In the genomic region with DNA sequence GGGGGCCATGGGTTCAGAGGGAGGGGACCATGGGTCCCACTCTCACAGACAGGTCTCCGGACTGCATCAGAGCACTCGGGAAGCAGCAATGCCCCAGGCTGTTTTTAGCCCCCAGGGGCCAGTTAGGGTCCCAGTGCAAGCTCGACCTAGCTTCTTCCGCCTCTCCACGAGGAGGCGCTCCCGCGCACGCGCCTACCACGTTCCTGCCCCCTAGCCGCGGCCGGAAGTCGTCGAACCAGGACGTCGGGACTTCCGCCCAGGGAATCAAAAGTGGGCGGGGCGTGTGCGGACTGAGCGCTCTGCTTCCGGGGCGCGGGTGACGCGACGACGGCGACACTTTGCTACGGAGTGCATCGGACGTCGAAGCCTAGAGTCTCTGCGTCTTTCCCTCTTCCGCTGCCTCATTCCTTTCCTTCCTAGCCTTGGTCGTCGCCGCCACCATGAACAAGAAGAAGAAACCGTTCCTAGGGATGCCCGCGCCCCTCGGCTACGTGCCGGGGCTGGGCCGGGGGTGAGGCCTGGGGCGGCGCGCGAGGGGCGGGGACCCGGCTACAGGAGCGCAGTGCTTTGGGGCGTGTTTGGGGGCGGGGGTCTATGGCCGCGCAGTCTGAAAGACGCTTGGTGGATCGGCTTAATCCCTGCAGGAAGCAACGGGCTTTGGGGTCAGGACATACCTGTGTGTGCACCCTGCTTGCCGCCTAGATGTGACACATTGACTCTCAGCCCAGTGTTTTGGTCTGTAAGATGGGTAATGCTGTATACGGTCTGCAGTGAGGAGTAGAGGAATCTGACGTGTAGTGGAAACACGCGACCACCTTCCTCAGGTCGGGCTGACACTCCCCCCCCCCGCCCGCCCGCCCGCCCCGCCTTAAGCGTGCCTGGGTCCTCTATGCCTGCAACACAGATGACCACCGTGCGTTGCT, we compare ENCODE assay signal across 1 cellular context.
A peak's percentile ranks its signal among the peaks of the same experiment; 100 is the strongest.
TF ChIP-seq lines count a peak whose summit lies in the region.

A gene with protein sequence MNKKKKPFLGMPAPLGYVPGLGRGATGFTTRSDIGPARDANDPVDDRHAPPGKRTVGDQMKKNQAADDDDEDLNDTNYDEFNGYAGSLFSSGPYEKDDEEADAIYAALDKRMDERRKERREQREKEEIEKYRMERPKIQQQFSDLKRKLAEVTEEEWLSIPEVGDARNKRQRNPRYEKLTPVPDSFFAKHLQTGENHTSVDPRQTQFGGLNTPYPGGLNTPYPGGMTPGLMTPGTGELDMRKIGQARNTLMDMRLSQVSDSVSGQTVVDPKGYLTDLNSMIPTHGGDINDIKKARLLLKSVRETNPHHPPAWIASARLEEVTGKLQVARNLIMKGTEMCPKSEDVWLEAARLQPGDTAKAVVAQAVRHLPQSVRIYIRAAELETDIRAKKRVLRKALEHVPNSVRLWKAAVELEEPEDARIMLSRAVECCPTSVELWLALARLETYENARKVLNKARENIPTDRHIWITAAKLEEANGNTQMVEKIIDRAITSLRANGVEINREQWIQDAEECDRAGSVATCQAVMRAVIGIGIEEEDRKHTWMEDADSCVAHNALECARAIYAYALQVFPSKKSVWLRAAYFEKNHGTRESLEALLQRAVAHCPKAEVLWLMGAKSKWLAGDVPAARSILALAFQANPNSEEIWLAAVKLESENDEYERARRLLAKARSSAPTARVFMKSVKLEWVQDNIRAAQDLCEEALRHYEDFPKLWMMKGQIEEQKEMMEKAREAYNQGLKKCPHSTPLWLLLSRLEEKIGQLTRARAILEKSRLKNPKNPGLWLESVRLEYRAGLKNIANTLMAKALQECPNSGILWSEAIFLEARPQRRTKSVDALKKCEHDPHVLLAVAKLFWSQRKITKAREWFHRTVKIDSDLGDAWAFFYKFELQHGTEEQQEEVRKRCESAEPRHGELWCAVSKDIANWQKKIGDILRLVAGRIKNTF (plus strand): TSS at position 327 of the 923 bp plus-strand sequence. CDS start 114 bp downstream, at position 441.

TF ChIP-seq in K562, 482 proteins besides CTCF, POLR2A, EP300 and RAD21 (continued from another document and continues in another):
- TF ChIP-seq, protein P1, sequence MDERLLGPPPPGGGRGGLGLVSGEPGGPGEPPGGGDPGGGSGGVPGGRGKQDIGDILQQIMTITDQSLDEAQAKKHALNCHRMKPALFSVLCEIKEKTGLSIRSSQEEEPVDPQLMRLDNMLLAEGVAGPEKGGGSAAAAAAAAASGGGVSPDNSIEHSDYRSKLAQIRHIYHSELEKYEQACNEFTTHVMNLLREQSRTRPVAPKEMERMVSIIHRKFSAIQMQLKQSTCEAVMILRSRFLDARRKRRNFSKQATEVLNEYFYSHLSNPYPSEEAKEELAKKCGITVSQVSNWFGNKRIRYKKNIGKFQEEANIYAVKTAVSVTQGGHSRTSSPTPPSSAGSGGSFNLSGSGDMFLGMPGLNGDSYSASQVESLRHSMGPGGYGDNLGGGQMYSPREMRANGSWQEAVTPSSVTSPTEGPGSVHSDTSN (CRISPR knock-in tag; IDR thresholded peaks at IDR 0.05; ENCODE audit: low read depth), result no peak
- TF ChIP-seq, protein P1 (tag; conservative IDR thresholded peaks at IDR 0.05; ENCODE audit: low read depth), result no peak
- TF ChIP-seq CXXC5 (CRISPR knock-in tag; IDR thresholded peaks at IDR 0.05) (peak; percentile 97), XRCC4 (IDR thresholded peaks at IDR 0.05; ENCODE audit: extremely low read depth, insufficient read depth, insufficient read length) (no peak), TRIM28 (IDR thresholded peaks at IDR 0.05) (no peak), ZNF41 (CRISPR knock-in tag; conservative IDR thresholded peaks at IDR 0.05) (no peak), CREBBP (IDR thresholded peaks at IDR 0.05; ENCODE audit: low read depth, low read length) (no peak), CBX5 (IDR thresholded peaks at IDR 0.05; ENCODE audit: borderline replicate concordance, low read depth) (0 out of 2 replicates have a peak, but pooled peaks have one; percentile 62), EWSR1 (IDR thresholded peaks at IDR 0.05; ENCODE audit: borderline replicate concordance, low read depth, partially characterized antibody) (no peak), PHB2 (IDR thresholded peaks at IDR 0.05; ENCODE audit: low read depth) (no peak), GTF2E2 (tag; IDR thresholded peaks at IDR 0.05) (peak; percentile 66; the same call in 1 of the 2 replicates), ZNF23 (CRISPR knock-in tag; IDR thresholded peaks at IDR 0.05) (no peak), ZNF561 (CRISPR knock-in tag; conservative IDR thresholded peaks at IDR 0.05) (no peak), ZNF699 (CRISPR knock-in tag; IDR thresholded peaks at IDR 0.05; ENCODE audit: insufficient replicate concordance) (no peak), PTRF (tag; IDR thresholded peaks at IDR 0.05) (no peak), SMAD1 (IDR thresholded peaks at IDR 0.05; ENCODE audit: low read depth, low read length, partially characterized antibody) (peak; percentile 74), PTTG1 (tag; IDR thresholded peaks at IDR 0.05; ENCODE audit: low read depth) (no peak), ZNF584 (CRISPR knock-in tag; IDR thresholded peaks at IDR 0.05; ENCODE audit: low read depth) (no peak), ELF4 (CRISPR knock-in tag; IDR thresholded peaks at IDR 0.05) (no peak), YY1 (IDR thresholded peaks at IDR 0.05; ENCODE audit: borderline replicate concordance in 1 of 3, control insufficient read depth in 1 of 3, extremely low read depth in 1 of 3, insufficient read depth in 3 of 3, insufficient read length in 1 of 3, insufficient replicate concordance in 2 of 3, low read depth in 1 of 3, low read length in 2 of 3) (peak in 2 of 3 experiments; percentile 36 to 49), ZNF695 (CRISPR knock-in tag; IDR thresholded peaks at IDR 0.05) (no peak), HMG20A (CRISPR knock-in tag; conservative IDR thresholded peaks at IDR 0.05) (no peak), ZFP30 (CRISPR knock-in tag; IDR thresholded peaks at IDR 0.05; ENCODE audit: borderline replicate concordance) (no peak), BRD4 (IDR thresholded peaks at IDR 0.05) (0 out of 2 replicates have a peak, but pooled peaks have one; percentile 14), ZNF24 (IDR thresholded peaks at IDR 0.05) (0 out of 2 replicates have a peak, but pooled peaks have one; percentile 22), PPARD (CRISPR knock-in tag; IDR thresholded peaks at IDR 0.05) (no peak), DDX20 (tag; IDR thresholded peaks at IDR 0.05; ENCODE audit: low read depth) (no peak), TRIM24 (IDR thresholded peaks at IDR 0.05) (peak in 1 of 2 experiments; percentile 18; a peak in 1 of 4 replicates), MBD2 (IDR thresholded peaks at IDR 0.05; ENCODE audit: borderline replicate concordance, low read depth) (peak; percentile 81), KLF13 (tag; IDR thresholded peaks at IDR 0.05; ENCODE audit: borderline replicate concordance, low read depth) (peak; percentile 61; the same call in 1 of the 2 replicates), SREBF2 (CRISPR knock-in tag; IDR thresholded peaks at IDR 0.05) (no peak)
- TF ChIP-seq, protein P2, sequence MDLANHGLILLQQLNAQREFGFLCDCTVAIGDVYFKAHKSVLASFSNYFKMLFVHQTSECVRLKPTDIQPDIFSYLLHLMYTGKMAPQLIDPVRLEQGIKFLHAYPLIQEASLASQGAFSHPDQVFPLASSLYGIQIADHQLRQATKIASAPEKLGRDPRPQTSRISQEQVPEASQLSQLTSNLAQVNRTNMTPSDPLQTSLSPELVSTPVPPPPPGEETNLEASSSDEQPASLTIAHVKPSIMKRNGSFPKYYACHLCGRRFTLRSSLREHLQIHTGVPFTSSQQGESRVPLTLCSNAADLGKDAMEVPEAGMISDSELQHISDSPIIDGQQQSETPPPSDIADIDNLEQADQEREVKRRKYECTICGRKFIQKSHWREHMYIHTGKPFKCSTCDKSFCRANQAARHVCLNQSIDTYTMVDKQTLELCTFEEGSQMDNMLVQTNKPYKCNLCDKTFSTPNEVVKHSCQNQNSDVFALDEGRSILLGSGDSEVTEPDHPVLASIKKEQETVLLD (IDR thresholded peaks at IDR 0.05), result peak; percentile 80; the same call in 1 of the 2 replicates
- TF ChIP-seq, protein P3, sequence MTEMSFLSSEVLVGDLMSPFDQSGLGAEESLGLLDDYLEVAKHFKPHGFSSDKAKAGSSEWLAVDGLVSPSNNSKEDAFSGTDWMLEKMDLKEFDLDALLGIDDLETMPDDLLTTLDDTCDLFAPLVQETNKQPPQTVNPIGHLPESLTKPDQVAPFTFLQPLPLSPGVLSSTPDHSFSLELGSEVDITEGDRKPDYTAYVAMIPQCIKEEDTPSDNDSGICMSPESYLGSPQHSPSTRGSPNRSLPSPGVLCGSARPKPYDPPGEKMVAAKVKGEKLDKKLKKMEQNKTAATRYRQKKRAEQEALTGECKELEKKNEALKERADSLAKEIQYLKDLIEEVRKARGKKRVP (CRISPR knock-in tag; IDR thresholded peaks at IDR 0.05), result no peak
- TF ChIP-seq, protein P4, sequence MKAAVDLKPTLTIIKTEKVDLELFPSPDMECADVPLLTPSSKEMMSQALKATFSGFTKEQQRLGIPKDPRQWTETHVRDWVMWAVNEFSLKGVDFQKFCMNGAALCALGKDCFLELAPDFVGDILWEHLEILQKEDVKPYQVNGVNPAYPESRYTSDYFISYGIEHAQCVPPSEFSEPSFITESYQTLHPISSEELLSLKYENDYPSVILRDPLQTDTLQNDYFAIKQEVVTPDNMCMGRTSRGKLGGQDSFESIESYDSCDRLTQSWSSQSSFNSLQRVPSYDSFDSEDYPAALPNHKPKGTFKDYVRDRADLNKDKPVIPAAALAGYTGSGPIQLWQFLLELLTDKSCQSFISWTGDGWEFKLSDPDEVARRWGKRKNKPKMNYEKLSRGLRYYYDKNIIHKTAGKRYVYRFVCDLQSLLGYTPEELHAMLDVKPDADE (conservative IDR thresholded peaks at IDR 0.05; ENCODE audit: control insufficient read depth, low read depth, low read length), result peak; percentile 69
- TF ChIP-seq, protein P5, sequence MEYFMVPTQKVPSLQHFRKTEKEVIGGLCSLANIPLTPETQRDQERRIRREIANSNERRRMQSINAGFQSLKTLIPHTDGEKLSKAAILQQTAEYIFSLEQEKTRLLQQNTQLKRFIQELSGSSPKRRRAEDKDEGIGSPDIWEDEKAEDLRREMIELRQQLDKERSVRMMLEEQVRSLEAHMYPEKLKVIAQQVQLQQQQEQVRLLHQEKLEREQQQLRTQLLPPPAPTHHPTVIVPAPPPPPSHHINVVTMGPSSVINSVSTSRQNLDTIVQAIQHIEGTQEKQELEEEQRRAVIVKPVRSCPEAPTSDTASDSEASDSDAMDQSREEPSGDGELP (CRISPR knock-in tag; IDR thresholded peaks at IDR 0.05; ENCODE audit: borderline replicate concordance), result peak; percentile 89
- TF ChIP-seq, protein P6, sequence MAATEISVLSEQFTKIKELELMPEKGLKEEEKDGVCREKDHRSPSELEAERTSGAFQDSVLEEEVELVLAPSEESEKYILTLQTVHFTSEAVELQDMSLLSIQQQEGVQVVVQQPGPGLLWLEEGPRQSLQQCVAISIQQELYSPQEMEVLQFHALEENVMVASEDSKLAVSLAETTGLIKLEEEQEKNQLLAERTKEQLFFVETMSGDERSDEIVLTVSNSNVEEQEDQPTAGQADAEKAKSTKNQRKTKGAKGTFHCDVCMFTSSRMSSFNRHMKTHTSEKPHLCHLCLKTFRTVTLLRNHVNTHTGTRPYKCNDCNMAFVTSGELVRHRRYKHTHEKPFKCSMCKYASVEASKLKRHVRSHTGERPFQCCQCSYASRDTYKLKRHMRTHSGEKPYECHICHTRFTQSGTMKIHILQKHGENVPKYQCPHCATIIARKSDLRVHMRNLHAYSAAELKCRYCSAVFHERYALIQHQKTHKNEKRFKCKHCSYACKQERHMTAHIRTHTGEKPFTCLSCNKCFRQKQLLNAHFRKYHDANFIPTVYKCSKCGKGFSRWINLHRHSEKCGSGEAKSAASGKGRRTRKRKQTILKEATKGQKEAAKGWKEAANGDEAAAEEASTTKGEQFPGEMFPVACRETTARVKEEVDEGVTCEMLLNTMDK (IDR thresholded peaks at IDR 0.05; ENCODE audit: borderline replicate concordance, insufficient read depth, low read depth, low read length, poor library complexity, severe bottlenecking), result peak; percentile 100
- TF ChIP-seq, protein P7, sequence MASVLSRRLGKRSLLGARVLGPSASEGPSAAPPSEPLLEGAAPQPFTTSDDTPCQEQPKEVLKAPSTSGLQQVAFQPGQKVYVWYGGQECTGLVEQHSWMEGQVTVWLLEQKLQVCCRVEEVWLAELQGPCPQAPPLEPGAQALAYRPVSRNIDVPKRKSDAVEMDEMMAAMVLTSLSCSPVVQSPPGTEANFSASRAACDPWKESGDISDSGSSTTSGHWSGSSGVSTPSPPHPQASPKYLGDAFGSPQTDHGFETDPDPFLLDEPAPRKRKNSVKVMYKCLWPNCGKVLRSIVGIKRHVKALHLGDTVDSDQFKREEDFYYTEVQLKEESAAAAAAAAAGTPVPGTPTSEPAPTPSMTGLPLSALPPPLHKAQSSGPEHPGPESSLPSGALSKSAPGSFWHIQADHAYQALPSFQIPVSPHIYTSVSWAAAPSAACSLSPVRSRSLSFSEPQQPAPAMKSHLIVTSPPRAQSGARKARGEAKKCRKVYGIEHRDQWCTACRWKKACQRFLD (CRISPR knock-in tag; IDR thresholded peaks at IDR 0.05), result no peak
- TF ChIP-seq, protein P8, sequence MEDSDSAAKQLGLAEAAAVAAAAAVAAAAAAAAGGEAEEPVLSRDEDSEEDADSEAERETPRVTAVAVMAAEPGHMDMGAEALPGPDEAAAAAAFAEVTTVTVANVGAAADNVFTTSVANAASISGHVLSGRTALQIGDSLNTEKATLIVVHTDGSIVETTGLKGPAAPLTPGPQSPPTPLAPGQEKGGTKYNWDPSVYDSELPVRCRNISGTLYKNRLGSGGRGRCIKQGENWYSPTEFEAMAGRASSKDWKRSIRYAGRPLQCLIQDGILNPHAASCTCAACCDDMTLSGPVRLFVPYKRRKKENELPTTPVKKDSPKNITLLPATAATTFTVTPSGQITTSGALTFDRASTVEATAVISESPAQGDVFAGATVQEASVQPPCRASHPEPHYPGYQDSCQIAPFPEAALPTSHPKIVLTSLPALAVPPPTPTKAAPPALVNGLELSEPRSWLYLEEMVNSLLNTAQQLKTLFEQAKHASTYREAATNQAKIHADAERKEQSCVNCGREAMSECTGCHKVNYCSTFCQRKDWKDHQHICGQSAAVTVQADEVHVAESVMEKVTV (CRISPR knock-in tag; IDR thresholded peaks at IDR 0.05), result no peak
- TF ChIP-seq, protein P9, sequence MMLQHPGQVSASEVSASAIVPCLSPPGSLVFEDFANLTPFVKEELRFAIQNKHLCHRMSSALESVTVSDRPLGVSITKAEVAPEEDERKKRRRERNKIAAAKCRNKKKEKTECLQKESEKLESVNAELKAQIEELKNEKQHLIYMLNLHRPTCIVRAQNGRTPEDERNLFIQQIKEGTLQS (IDR thresholded peaks at IDR 0.05), result no peak
- TF ChIP-seq, protein P9 (CRISPR knock-in tag; conservative IDR thresholded peaks at IDR 0.05), result no peak
